8 cellular contexts compared by ENCODE assay signal in the genomic region with DNA sequence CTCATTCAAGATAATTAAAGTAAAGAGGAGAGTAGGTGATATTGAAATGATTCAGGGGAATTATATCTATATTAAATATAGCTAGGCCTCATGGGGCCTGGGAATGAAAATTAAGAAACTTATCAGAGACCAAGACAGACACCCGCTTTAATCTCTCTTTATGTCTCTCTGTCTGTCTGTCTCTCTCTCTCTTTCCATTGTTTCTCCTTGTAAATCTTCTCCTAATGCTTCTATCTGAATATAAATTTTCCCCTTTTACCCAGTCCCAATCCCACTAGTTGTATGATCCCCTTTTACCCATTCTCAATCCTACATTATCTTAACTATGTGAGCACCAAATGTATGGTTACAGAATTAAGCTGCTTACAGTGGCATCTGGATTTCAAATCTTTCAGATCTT.
"Had no signal": no experiment of that assay in that cellular context is flagged by ENCODE, and none has a peak within 500 bp of the region (broad histone marks: within the 10 kb centered on the region; RNA-seq: fewer than 3 reads in every experiment).

No MANE protein-coding gene starts in this region.

- H3K9me3 ChIP-seq: HAP-1 had no signal

- ATAC-seq: HCT116, K562 had no signal

- H3K36me3 ChIP-seq: HAP-1 had no signal

- H3K9ac ChIP-seq: GM23248 had no signal

- DNase-seq: GM23248, GOT3, H7, HFFc6, IMR-90 had no signal

- H2AFZ ChIP-seq: GM23248 had no signal

- H3K27ac ChIP-seq: GM23248 had no signal

- H3K4me1 ChIP-seq: HAP-1 had no signal

- H3K4me3 ChIP-seq: GM23248, HAP-1, K562 had no signal
